14 cellular contexts compared by ENCODE assay signal in the genomic region with DNA sequence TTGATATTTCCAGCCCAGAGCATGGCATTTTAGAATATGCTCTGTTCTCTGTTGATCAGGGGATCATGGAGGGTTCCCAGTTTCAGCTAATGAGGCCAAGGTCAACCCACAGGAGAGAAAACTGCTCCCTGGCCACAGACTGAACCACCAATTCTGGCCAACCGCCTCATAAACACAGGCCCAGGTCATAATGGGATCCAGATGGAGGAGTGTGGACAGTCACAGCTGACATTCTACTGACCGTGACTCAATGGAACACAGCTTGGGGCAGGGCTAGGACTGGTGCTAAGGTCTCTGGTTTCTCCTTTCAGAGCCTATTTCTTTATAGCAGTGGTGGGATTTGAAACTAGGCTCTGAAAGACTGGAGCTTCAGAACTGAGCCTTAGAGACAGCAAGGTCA.
DNase-seq lines count a peak whose midpoint lies in the region; ATAC-seq and TF ChIP-seq lines count a peak whose summit lies in the region.
"Had no signal": no experiment of that assay in that cellular context is flagged by ENCODE, and none has a peak within 500 bp of the region (broad histone marks: within the 10 kb centered on the region; RNA-seq: fewer than 3 reads in every experiment).

No MANE protein-coding gene starts in this region.

- H3K27ac ChIP-seq in SJSA1 (no peak overlapping the region), psoas muscle (no peak overlapping the region)

- intact Hi-C loops in psoas muscle (cut with DNase I): no loop called here

- peaks cover 43% of the 10 kb centered on the region for H3K36me3 ChIP-seq in SJSA1
- H3K36me3 ChIP-seq in psoas muscle (ENCODE audit: insufficient read depth in 1 of 2, low read depth in 1 of 2): peaks cover 0 to 34% of the 10 kb centered on the region in 2 donors

- 47 to 66% (median 57%) methylated on average over 2 of the region's 2 CpGs for WGBS in psoas muscle, 3 donors

- H3K9me3 ChIP-seq in SJSA1 (replicated peaks) (no peaks in the 10 kb centered on the region), psoas muscle (no peaks in the 10 kb centered on the region)

- peak; percentile 95 for DNase-seq in AG20443 (ENCODE audit: low spot score)
- DNase-seq in SJSA1 (ENCODE audit: low read depth in 1 of 2, low spot score in 2 of 2): peak; percentile 57 to 65
- DNase-seq in fibroblast of peridontal ligament (ENCODE audit: extremely low read depth): peak; percentile 95
- no peak for DNase-seq in psoas muscle
- DNase-seq in NCI-H2107 (lab: John Stamatoyannopoulos, UW): no peak
- DNase-seq in anterior cingulate cortex (lab: John Stamatoyannopoulos, UW): no peak
- no peak for DNase-seq in NCI-H774 (lab: John Stamatoyannopoulos, UW)
- DNase-seq: NCI-H187; NCI-H69; SHP77; stimulated activated CD4-positive, alpha-beta T cell treated with anti-CD3 and anti-CD28 coated beads, Interleukin-2, amount 100 ng/mL, for 24 hours had no signal

- TF ChIP-seq CTCF in psoas muscle (IDR thresholded peaks at IDR 0.05): no peak

- H3K27me3 ChIP-seq in SJSA1 (replicated peaks) (no peaks in the 10 kb centered on the region), psoas muscle (ENCODE audit: insufficient read depth in 3 of 3, low read length in 2 of 3) (no peaks in the 10 kb centered on the region)

- ATAC-seq in psoas muscle (peak in 3 of 4 donors; percentile 38 to 55 (median 50)), GM19452 (IDR thresholded peaks at IDR 0.05; ENCODE audit: unreplicated experiment) (no peak)
- ATAC-seq: activated naive CD4-positive, alpha-beta T cell treated with anti-CD3 and anti-CD28 coated beads, Interleukin-2, amount 50 U/mL, for 72 hours; K562 had no signal

- H3K4me3 ChIP-seq in SJSA1: no peak overlapping the region
- H3K4me3 ChIP-seq in psoas muscle: no peak overlapping the region
- H3K4me3 ChIP-seq: K562 had no signal

- H3K4me1 ChIP-seq in SJSA1 (replicated peaks) (peaks cover 17% of the 10 kb centered on the region), psoas muscle (peaks cover 65% of the 10 kb centered on the region)

Comparison
In these comparisons a context has a peak if more than half of its experiments do, and no peak if none do; other contexts are left out.
1. DNase-seq: peak in AG20443 (single experiment), SJSA1 (2 of 2) and fibroblast of peridontal ligament (single experiment); none in psoas muscle (0 of 2), NCI-H2107 (single experiment), anterior cingulate cortex (0 of 58) and NCI-H774 (single experiment).